9 cellular contexts compared by ENCODE assay signal in the genomic region with DNA sequence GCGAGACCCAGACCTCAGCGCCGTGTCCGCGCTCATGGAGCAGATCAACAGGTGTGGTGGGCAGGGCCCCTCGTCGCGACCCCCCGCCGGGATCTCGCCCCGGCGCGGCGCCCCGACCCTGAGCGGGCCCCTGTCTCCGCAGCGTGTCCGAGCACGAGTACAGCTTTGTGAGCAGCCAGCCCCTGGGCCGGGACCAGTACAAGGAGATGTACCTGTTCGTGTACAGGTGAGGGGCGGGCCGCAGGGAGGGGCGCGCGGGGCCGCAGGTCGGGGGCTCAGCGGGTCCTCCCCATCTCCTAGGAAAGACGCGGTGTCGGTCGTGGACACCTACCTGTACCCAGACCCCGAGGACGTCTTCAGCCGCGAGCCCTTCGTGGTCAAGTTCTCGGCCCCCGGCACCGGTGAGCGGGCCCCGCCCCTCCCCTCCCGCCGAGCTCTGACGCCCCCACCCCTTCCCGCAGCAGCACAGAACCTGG. TPM values are rescaled to one million over a fixed set of nuclear protein-coding genes. Genes with fewer than 3 reads are reported as not detected.
DNase-seq lines count a peak whose midpoint lies in the region; ATAC-seq, FAIRE-seq and TF ChIP-seq lines count a peak whose summit lies in the region.
"Had no signal": no experiment of that assay in that cellular context is flagged by ENCODE, and none has a peak within 500 bp of the region (broad histone marks: within the 10 kb centered on the region; RNA-seq: fewer than 3 reads in every experiment).

No MANE protein-coding gene starts in this region.

- peak; percentile 3 for ATAC-seq in esophagus mucosa
- no peak for ATAC-seq in HG03442 (IDR thresholded peaks at IDR 0.05; ENCODE audit: unreplicated experiment)

- H2AK5ac ChIP-seq in neuronal stem cell (ENCODE audit: low read depth, low read length): peak overlapping the region; percentile 95

- no peak overlapping the region for H2BK5ac ChIP-seq in neuronal stem cell (ENCODE audit: low read length)

- no peak overlapping the region for H4K8ac ChIP-seq in neuronal stem cell (ENCODE audit: low read depth, low read length)

- H2BK120ac ChIP-seq in neuronal stem cell (ENCODE audit: low read depth, low read length): no peak overlapping the region

- H2AFZ ChIP-seq in neuronal stem cell (ENCODE audit: low read length): no peak overlapping the region

- H3K4ac ChIP-seq in neuronal stem cell (ENCODE audit: low read length): no peak overlapping the region

- FAIRE-seq in frontal cortex (lab: Jason Lieb, UNC) (no peak), D721Med (lab: Jason Lieb, UNC) (no peak)

- H3K9ac ChIP-seq in HUES48 (ENCODE audit: low read depth, low read length): no peak overlapping the region
- no peak overlapping the region for H3K9ac ChIP-seq in neuronal stem cell (ENCODE audit: low read depth, low read length, poor library complexity)

- peaks cover 34% of the 10 kb centered on the region for H3K36me3 ChIP-seq in HUES48 (ENCODE audit: control insufficient read depth, insufficient read depth, low read length)
- peaks cover 24 to 72% of the 10 kb centered on the region in 2 donors for H3K36me3 ChIP-seq in neuronal stem cell (replicated peaks in 1 of 2; ENCODE audit: control insufficient read depth in 2 of 2, insufficient read depth in 2 of 2, low read length in 2 of 2)

- H3K23ac ChIP-seq in neuronal stem cell (ENCODE audit: low read depth, low read length, poor library complexity): peak overlapping the region; percentile 93

- H3K4me3 ChIP-seq in HUES48 (ENCODE audit: low read depth, low read length) (peak overlapping the region; percentile 56), neuronal stem cell (ENCODE audit: low read length in 2 of 2) (peak overlapping the region in 1 of 2 donors; percentile 67)

- no peak for TF ChIP-seq CTCF in D721Med (IDR thresholded peaks at IDR 0.05; ENCODE audit: insufficient read depth, missing control alignments)

- no peaks in the 10 kb centered on the region; the same call in 1 of the 2 replicates for H3K4me1 ChIP-seq in HUES48 (ENCODE audit: control insufficient read depth, insufficient read depth, low read length)
- H3K4me1 ChIP-seq in neuronal stem cell (ENCODE audit: control insufficient read depth in 2 of 2, insufficient read depth in 1 of 2, low read depth in 1 of 2, low read length in 2 of 2): peaks cover 0 to 16% of the 10 kb centered on the region in 2 donors

- WGBS in neuronal stem cell (ENCODE audit: extremely low coverage in 2 of 2, insufficient read length in 2 of 2, insufficient replicate concordance in 1 of 2), 2 donors: no CpG with 5 or more reads among the region's 49 CpGs

- H3K27ac ChIP-seq in HUES48 (ENCODE audit: low read depth, low read length) (no peak overlapping the region), neuronal stem cell (replicated peaks; ENCODE audit: low read length) (no peak overlapping the region)

- no peak overlapping the region for H2BK15ac ChIP-seq in neuronal stem cell (ENCODE audit: low read length)

- H3K18ac ChIP-seq in neuronal stem cell (ENCODE audit: low read length): peak overlapping the region; percentile 90

- DNase-seq in neuronal stem cell (ENCODE audit: low spot score) (no peak), frontal cortex (ENCODE audit: low spot score in 2 of 2) (no peak), D721Med (ENCODE audit: insufficient read length, low spot score) (no peak)
- DNase-seq: activated CD8-positive, alpha-beta memory T cell treated with anti-CD3 and anti-CD28 coated beads, Interleukin-2, amount 50 U/mL, for 4 hours; erythroblast; HCEC 1CT had no signal

- H3K27me3 ChIP-seq in HUES48 (ENCODE audit: control insufficient read depth, insufficient read depth, low read length) (peaks cover 20% of the 10 kb centered on the region), neuronal stem cell (ENCODE audit: control insufficient read depth in 3 of 3, insufficient read depth in 3 of 3, low read depth in 1 of 3, low read length in 3 of 3) (peaks cover 0 to 22% (median 7%) of the 10 kb centered on the region in 3 experiments)

- H3K14ac ChIP-seq in neuronal stem cell (ENCODE audit: low read length): peak overlapping the region; percentile 89

- H3K9me3 ChIP-seq in HUES48 (ENCODE audit: control insufficient read depth, insufficient read depth, low read length) (no peaks in the 10 kb centered on the region), neuronal stem cell (replicated peaks in 1 of 2; ENCODE audit: control insufficient read depth in 2 of 2, insufficient read depth in 1 of 2, low read depth in 1 of 2, low read length in 2 of 2) (peaks cover 0 to 1% of the 10 kb centered on the region in 2 donors)

- H3K4me2 ChIP-seq in neuronal stem cell (ENCODE audit: insufficient read depth, low read length, poor library complexity, severe bottlenecking): peak overlapping the region; percentile 77

- H4K91ac ChIP-seq in neuronal stem cell (ENCODE audit: low read depth, low read length, poor library complexity): no peak overlapping the region

- H3K79me1 ChIP-seq in neuronal stem cell (ENCODE audit: low read depth, low read length): peaks cover 10% of the 10 kb centered on the region

- H2BK12ac ChIP-seq in neuronal stem cell (ENCODE audit: low read length): no peak overlapping the region

RNA-seq across cellular contexts. Expression of a gene that starts 0.9 kb away (rescaled TPM):
- total RNA-seq in esophagus mucosa (0.12 TPM), frontal cortex (2.4 TPM)
- 0.26 TPM for polyA plus RNA-seq in neuronal stem cell (2013, experiment 1 of 2)
- 0.30 TPM for polyA plus RNA-seq in neuronal stem cell (2013, experiment 2 of 2)

RNA-seq across cellular contexts. Expression of a gene that starts 13.7 kb away (rescaled TPM):
- 10.7 TPM for total RNA-seq in esophagus mucosa
- polyA plus RNA-seq in neuronal stem cell (2013, experiment 1 of 2): 10.6 TPM
- 9.7 TPM for polyA plus RNA-seq in neuronal stem cell (2013, experiment 2 of 2)
- total RNA-seq in frontal cortex: 27.3 TPM

RNA-seq across cellular contexts. Expression of a gene that starts 14.3 kb away (rescaled TPM):
- 65.8 TPM for total RNA-seq in esophagus mucosa
- polyA plus RNA-seq in neuronal stem cell (2013, experiment 1 of 2): 58.4 TPM
- 57.0 TPM for polyA plus RNA-seq in neuronal stem cell (2013, experiment 2 of 2)
- total RNA-seq in frontal cortex: 10.2 TPM

RNA-seq across cellular contexts. Expression of a gene that starts 22.5 kb away (rescaled TPM):
- 6.6 TPM for total RNA-seq in esophagus mucosa
- 32.8 TPM for polyA plus RNA-seq in neuronal stem cell (2013, experiment 1 of 2)
- polyA plus RNA-seq in neuronal stem cell (2013, experiment 2 of 2): 31.7 TPM
- 10.2 TPM for total RNA-seq in frontal cortex

RNA-seq across cellular contexts. Expression of a gene that starts 26.5 kb away (rescaled TPM):
- total RNA-seq in esophagus mucosa: 0.36 TPM
- 9.0 TPM for polyA plus RNA-seq in neuronal stem cell (2013, experiment 1 of 2)
- 9.1 TPM for polyA plus RNA-seq in neuronal stem cell (2013, experiment 2 of 2)
- total RNA-seq in frontal cortex: 4.5 TPM
